In the genomic region with DNA sequence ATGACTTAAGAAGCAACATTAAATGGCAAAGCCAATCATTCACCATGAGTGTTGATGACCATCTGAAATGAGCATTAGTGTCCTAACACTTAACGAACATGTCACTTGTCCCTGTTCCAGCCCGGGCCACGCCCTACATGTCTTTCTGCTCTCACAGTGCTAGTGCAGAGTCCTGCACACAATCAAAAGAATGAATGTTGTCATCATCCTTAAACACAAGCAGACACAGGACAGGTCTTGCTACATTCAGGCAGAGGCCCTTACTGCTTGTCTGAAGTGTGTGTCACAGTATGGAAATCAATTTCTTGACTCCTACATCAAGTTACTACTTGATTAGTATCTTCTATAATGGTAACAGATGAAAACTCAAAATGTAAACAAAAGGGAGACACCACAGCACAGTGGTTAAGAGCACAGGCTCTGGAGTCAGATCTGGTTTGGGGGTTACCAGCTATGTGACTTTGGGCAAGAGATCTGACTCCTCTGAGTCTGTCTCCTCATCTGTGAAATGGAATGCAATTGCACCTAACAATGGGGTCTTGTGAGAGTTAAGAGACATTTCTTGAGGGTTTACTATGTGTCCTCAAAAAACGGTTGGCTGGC, we compare ENCODE assay signal across 20 cellular contexts. TPM values are rescaled to one million over a fixed set of nuclear protein-coding genes. Genes with fewer than 3 reads are reported as not detected.
A peak's percentile ranks its signal among the peaks of the same experiment; 100 is the strongest.
DNase-seq lines count a peak whose midpoint lies in the region; ATAC-seq and TF ChIP-seq lines count a peak whose summit lies in the region.
"Had no signal": no experiment of that assay in that cellular context is flagged by ENCODE, and none has a peak within 500 bp of the region (broad histone marks: within the 10 kb centered on the region; RNA-seq: fewer than 3 reads in every experiment).

No MANE protein-coding gene starts in this region.

- H3K36me3 Mint-ChIP-seq in CD8-positive, alpha-beta memory T cell = peaks cover 4 to 72% (median 11%) of the 10 kb centered on the region in 3 donors
- H3K36me3 Mint-ChIP-seq in IgD-negative memory B cell = peaks cover 2% of the 10 kb centered on the region
- peaks cover 36% of the 10 kb centered on the region for H3K36me3 Mint-ChIP-seq in natural killer cell treated with Interleukin-12 subunit alpha and Interleukin-12 subunit beta and Interleukin-15 and Interleukin-18, amount 100 ng/mL, for 72 hours
- H3K36me3 Mint-ChIP-seq in activated naive CD4-positive, alpha-beta T cell treated with anti-CD3 and anti-CD28 coated beads, Interleukin-2, amount 10 ng/mL, durations not matched to agents 7 days and 5 days = peaks cover 40% of the 10 kb centered on the region

- no peaks in the 10 kb centered on the region for H3K9me3 ChIP-seq in CD8-positive, alpha-beta memory T cell (ENCODE audit: low read length)

- TF ChIP-seq CTCF in RWPE1 (conservative IDR thresholded peaks at IDR 0.05; ENCODE audit: low read depth) = no peak

- POLR2A ChIA-PET in CD8-positive, alpha-beta memory T cell (lab: Charles Lee) = interaction anchor here (1.3 kb wide), 1 partner anchor 14 kb away, joined by 5 read pairs; no protein-coding TSS in a partner anchor
- POLR2A ChIA-PET in RWPE1 (lab: Yijun Ruan, JAX; ENCODE audit: low non-redundant PET) = no interaction called here

- H3K4me1 ChIP-seq in CD8-positive, alpha-beta memory T cell (ENCODE audit: insufficient read depth, low read length) = peaks cover 21% of the 10 kb centered on the region

- H3K4me3 Mint-ChIP-seq in CD8-positive, alpha-beta memory T cell = no peak overlapping the region
- no peak overlapping the region for H3K4me3 Mint-ChIP-seq in IgD-negative memory B cell
- H3K4me3 Mint-ChIP-seq in natural killer cell treated with Interleukin-12 subunit alpha and Interleukin-12 subunit beta and Interleukin-15 and Interleukin-18, amount 100 ng/mL, for 72 hours = no peak overlapping the region
- no peak overlapping the region for H3K4me3 Mint-ChIP-seq in activated naive CD4-positive, alpha-beta T cell treated with anti-CD3 and anti-CD28 coated beads, Interleukin-2, amount 10 ng/mL, durations not matched to agents 7 days and 5 days
- H3K4me3 Mint-ChIP-seq: activated naive CD4-positive, alpha-beta T cell treated with anti-CD3 and anti-CD28 coated beads, Interleukin-2, amount 50 U/mL, for 24 hours; H9; stimulated activated naive B cell treated with anti-CD40 and anti-IgM and Interleukin-4, amounts not matched to agents 10 μg/mL and 1 μg/mL and 100 μg/mL, for 72 hours; T-helper 2 cell treated with Interferon-gamma antibody and Interleukin-4, amounts not matched to agents 5 μg/mL and 100 μg/mL, for 36 hours had no signal

- peak overlapping the region in 5 of 8 donors; percentile 18 to 61 (median 48) for H3K27ac Mint-ChIP-seq in CD8-positive, alpha-beta memory T cell
- peak overlapping the region in 2 of 3 donors; percentile 39 to 57 for H3K27ac Mint-ChIP-seq in IgD-negative memory B cell
- H3K27ac Mint-ChIP-seq in natural killer cell treated with Interleukin-12 subunit alpha and Interleukin-12 subunit beta and Interleukin-15 and Interleukin-18, amount 100 ng/mL, for 72 hours = peak overlapping the region; percentile 68 to 88
- H3K27ac Mint-ChIP-seq in activated naive CD4-positive, alpha-beta T cell treated with anti-CD3 and anti-CD28 coated beads, Interleukin-2, amount 10 ng/mL, durations not matched to agents 7 days and 5 days = no peak overlapping the region
- H3K27ac Mint-ChIP-seq: H9; stimulated activated naive B cell treated with anti-CD40 and anti-IgM and Interleukin-4, amounts not matched to agents 10 μg/mL and 1 μg/mL and 100 μg/mL, for 72 hours; T-helper 2 cell treated with Interferon-gamma antibody and Interleukin-4, amounts not matched to agents 5 μg/mL and 100 μg/mL, for 36 hours had no signal

- ATAC-seq in esophagus mucosa (peak; percentile 88), HG02678 (IDR thresholded peaks at IDR 0.05; ENCODE audit: unreplicated experiment) (no peak)
- ATAC-seq in natural killer cell treated with Interleukin-12 subunit alpha and Interleukin-12 subunit beta and Interleukin-15 and Interleukin-18, amount 100 ng/mL, for 72 hours = peak in 1 of 2 donors; percentile 39
- ATAC-seq: K562; stimulated activated naive B cell treated with anti-CD40 and anti-IgM and Interleukin-4, amounts not matched to agents 10 μg/mL and 1 μg/mL and 100 μg/mL, for 72 hours had no signal

- H3K4me3 ChIP-seq in CD8-positive, alpha-beta memory T cell (ENCODE audit: low read length) = no peak overlapping the region
- H3K4me3 ChIP-seq: K562, SK-N-MC had no signal

- no peak for DNase-seq in CD8-positive, alpha-beta memory T cell
- no peak for DNase-seq in natural killer cell treated with Interleukin-12 subunit alpha and Interleukin-12 subunit beta and Interleukin-15 and Interleukin-18, amount 100 ng/mL, for 72 hours (ENCODE audit: low spot score)
- no peak for DNase-seq in activated naive CD4-positive, alpha-beta T cell treated with anti-CD3 and anti-CD28 coated beads, Interleukin-2, amount 10 ng/mL, durations not matched to agents 7 days and 5 days
- DNase-seq in DMS153 (lab: John Stamatoyannopoulos, UW) (no peak), RWPE1 (ENCODE audit: low spot score) (no peak)
- DNase-seq: activated CD4-positive, alpha-beta T cell treated with anti-CD3 and anti-CD28 coated beads, Interleukin-2, amount 50 U/mL, for 1 hour; activated T-cell treated with anti-CD3 and anti-CD28 coated beads for 4 hours; anterior cingulate cortex; GF-D8; H9; NCI-H524; stimulated activated naive B cell treated with anti-CD40 and anti-IgM and Interleukin-4, amounts not matched to agents 10 μg/mL and 1 μg/mL and 100 μg/mL, for 72 hours had no signal

- peaks cover 26% of the 10 kb centered on the region for H3K36me3 ChIP-seq in CD8-positive, alpha-beta memory T cell (ENCODE audit: insufficient read depth, low read length)

- H3K27me3 Mint-ChIP-seq in CD8-positive, alpha-beta memory T cell = no peaks in the 10 kb centered on the region
- no peaks in the 10 kb centered on the region for H3K27me3 Mint-ChIP-seq in IgD-negative memory B cell
- no peaks in the 10 kb centered on the region for H3K27me3 Mint-ChIP-seq in natural killer cell treated with Interleukin-12 subunit alpha and Interleukin-12 subunit beta and Interleukin-15 and Interleukin-18, amount 100 ng/mL, for 72 hours
- H3K27me3 Mint-ChIP-seq in activated naive CD4-positive, alpha-beta T cell treated with anti-CD3 and anti-CD28 coated beads, Interleukin-2, amount 10 ng/mL, durations not matched to agents 7 days and 5 days = no peaks in the 10 kb centered on the region
- H3K27me3 Mint-ChIP-seq: activated naive CD4-positive, alpha-beta T cell treated with anti-CD3 and anti-CD28 coated beads, Interleukin-2, amount 50 U/mL, for 24 hours; stimulated activated naive B cell treated with anti-CD40 and anti-IgM and Interleukin-4, amounts not matched to agents 10 μg/mL and 1 μg/mL and 100 μg/mL, for 72 hours had no signal

- peaks cover 43 to 64% (median 56%) of the 10 kb centered on the region in 3 donors for H3K4me1 Mint-ChIP-seq in CD8-positive, alpha-beta memory T cell
- H3K4me1 Mint-ChIP-seq in IgD-negative memory B cell = peaks cover 4 to 18% (median 15%) of the 10 kb centered on the region in 3 donors
- H3K4me1 Mint-ChIP-seq in natural killer cell treated with Interleukin-12 subunit alpha and Interleukin-12 subunit beta and Interleukin-15 and Interleukin-18, amount 100 ng/mL, for 72 hours (ENCODE audit: low read depth in 2 of 2) = peaks cover 58 to 61% of the 10 kb centered on the region in 2 donors
- H3K4me1 Mint-ChIP-seq in activated naive CD4-positive, alpha-beta T cell treated with anti-CD3 and anti-CD28 coated beads, Interleukin-2, amount 10 ng/mL, durations not matched to agents 7 days and 5 days = peaks cover 7% of the 10 kb centered on the region

- H3K27me3 ChIP-seq in CD8-positive, alpha-beta memory T cell (ENCODE audit: insufficient read depth, low read length, poor library complexity, severe bottlenecking) = no peaks in the 10 kb centered on the region

- CTCF ChIA-PET in CD8-positive, alpha-beta memory T cell (lab: Charles Lee) = interaction anchor here (1.0 kb wide), 1 partner anchor 10 kb away, joined by 4 read pairs; no protein-coding TSS in a partner anchor
- CTCF ChIA-PET in activated naive CD4-positive, alpha-beta T cell treated with anti-CD3 and anti-CD28 coated beads, Interleukin-2, amount 10 ng/mL, durations not matched to agents 7 days and 5 days (lab: Charles Lee) = interaction anchor here (1.0 kb wide), 1 partner anchor 10 kb away, joined by 3 read pairs; no protein-coding TSS in a partner anchor
- CTCF ChIA-PET in RWPE1 (lab: Yijun Ruan, JAX) = interaction anchor here (0.5 to 2.6 kb wide), 3 partner anchors 10 to 25 kb away, joined by 3 to 9 read pairs (median 3); no protein-coding TSS in a partner anchor

- H3K27ac ChIP-seq in CD8-positive, alpha-beta memory T cell (ENCODE audit: low read depth, low read length) = no peak overlapping the region
- H3K27ac ChIP-seq in RWPE1 = no peak overlapping the region
- H3K27ac ChIP-seq: SK-N-MC, VCaP had no signal

- no peaks in the 10 kb centered on the region for H3K9me3 Mint-ChIP-seq in CD8-positive, alpha-beta memory T cell
- no peaks in the 10 kb centered on the region for H3K9me3 Mint-ChIP-seq in IgD-negative memory B cell
- no peaks in the 10 kb centered on the region for H3K9me3 Mint-ChIP-seq in natural killer cell treated with Interleukin-12 subunit alpha and Interleukin-12 subunit beta and Interleukin-15 and Interleukin-18, amount 100 ng/mL, for 72 hours
- no peaks in the 10 kb centered on the region for H3K9me3 Mint-ChIP-seq in activated naive CD4-positive, alpha-beta T cell treated with anti-CD3 and anti-CD28 coated beads, Interleukin-2, amount 10 ng/mL, durations not matched to agents 7 days and 5 days
- H3K9me3 Mint-ChIP-seq: activated naive CD4-positive, alpha-beta T cell treated with anti-CD3 and anti-CD28 coated beads, Interleukin-2, amount 50 U/mL, for 24 hours; H9; stimulated activated naive B cell treated with anti-CD40 and anti-IgM and Interleukin-4, amounts not matched to agents 10 μg/mL and 1 μg/mL and 100 μg/mL, for 72 hours; T-helper 2 cell treated with Interferon-gamma antibody and Interleukin-4, amounts not matched to agents 5 μg/mL and 100 μg/mL, for 36 hours had no signal

RNA-seq across cellular contexts. Expression of a gene that starts 17.4 kb away (rescaled TPM):
- 100 to 1,000 TPM; 160 to 183 TPM for total RNA-seq in CD8-positive, alpha-beta memory T cell
- 176 TPM for polyA plus RNA-seq in CD8-positive, alpha-beta memory T cell
- 125 TPM for polyA plus RNA-seq in IgD-negative memory B cell
- 75.6 TPM for total RNA-seq in esophagus mucosa
- 100 to 1,000 TPM; 198 to 240 TPM for total RNA-seq in natural killer cell treated with Interleukin-12 subunit alpha and Interleukin-12 subunit beta and Interleukin-15 and Interleukin-18, amount 100 ng/mL, for 72 hours

RNA-seq across cellular contexts. Expression of a gene that starts 57.9 kb away (rescaled TPM):
- total RNA-seq in CD8-positive, alpha-beta memory T cell = 10 to 100 TPM; 20.2 to 23.6 TPM
- polyA plus RNA-seq in CD8-positive, alpha-beta memory T cell = 26.9 TPM
- polyA plus RNA-seq in IgD-negative memory B cell = 18.9 TPM
- 27.0 TPM for total RNA-seq in esophagus mucosa
- total RNA-seq in natural killer cell treated with Interleukin-12 subunit alpha and Interleukin-12 subunit beta and Interleukin-15 and Interleukin-18, amount 100 ng/mL, for 72 hours = 10 to 100 TPM; 31.2 to 33.8 TPM
